ENCODE assay signal across 9 cellular contexts in the genomic region with DNA sequence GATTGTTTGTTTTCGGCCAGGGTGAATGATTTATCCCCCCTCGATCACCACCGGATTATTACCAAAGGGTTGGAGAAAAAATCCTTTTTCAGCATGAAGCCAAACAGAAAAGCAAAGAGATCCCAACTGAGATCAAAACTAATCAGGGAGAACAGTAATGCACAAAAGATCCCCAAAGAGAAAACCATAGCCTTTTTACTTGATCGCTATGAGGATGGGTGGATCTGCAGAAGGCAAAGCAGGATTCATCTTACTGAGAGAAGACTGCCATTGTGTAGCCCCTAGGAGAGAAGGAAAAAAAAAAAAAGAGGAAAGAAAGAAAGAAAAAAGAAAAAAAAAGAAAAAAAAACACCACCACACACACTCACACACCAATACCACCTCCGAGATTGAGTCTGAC. TPM values are rescaled to one million over a fixed set of nuclear protein-coding genes. Genes with fewer than 3 reads are reported as not detected.
A peak's percentile ranks its signal among the peaks of the same experiment; 100 is the strongest.
DNase-seq lines count a peak whose midpoint lies in the region; ATAC-seq and TF ChIP-seq lines count a peak whose summit lies in the region.
"Had no signal": no experiment of that assay in that cellular context is flagged by ENCODE, and none has a peak within 500 bp of the region (broad histone marks: within the 10 kb centered on the region; RNA-seq: fewer than 3 reads in every experiment).

A gene (minus strand): TSS at position 294 of the 400 bp plus-strand sequence.

- TF ChIP-seq CTCF in upper lobe of left lung (IDR thresholded peaks at IDR 0.05) = no peak

- H3K36me3 ChIP-seq in mucosa of rectum (ENCODE audit: control insufficient read depth in 2 of 2, insufficient read depth in 2 of 2, low read length in 2 of 2) (no peaks in the 10 kb centered on the region), upper lobe of left lung (no peaks in the 10 kb centered on the region)

- H3K4me3 Mint-ChIP-seq in activated T-cell treated with anti-CD3 and anti-CD28 coated beads, Interleukin-2, amount 50 U/mL, for 72 hours = peak within 1 kb of the TSS; percentile 83 to 92

- peaks cover 14 to 35% of the 10 kb centered on the region in 2 donors for H3K27me3 ChIP-seq in mucosa of rectum (ENCODE audit: control insufficient read depth in 2 of 2, insufficient read depth in 2 of 2, low read length in 2 of 2)
- peaks cover 0 to 18% (median 6%) of the 10 kb centered on the region in 4 donors for H3K27me3 ChIP-seq in upper lobe of left lung

- DNase-seq in activated T-cell treated with anti-CD3 and anti-CD28 coated beads, Interleukin-2, amount 50 U/mL, for 72 hours = no peak
- no peak for DNase-seq in activated T-cell treated with anti-CD3 and anti-CD28 coated beads for 4 hours
- no peak for DNase-seq in upper lobe of left lung
- no peak for DNase-seq in CD1c-positive myeloid dendritic cell (ENCODE audit: extremely low spot score)

- H3K9me3 ChIP-seq in mucosa of rectum (ENCODE audit: control insufficient read depth in 2 of 2, low read length in 2 of 2) (no peaks in the 10 kb centered on the region), upper lobe of left lung (no peaks in the 10 kb centered on the region)

- peaks cover 29% of the 10 kb centered on the region for H3K4me1 Mint-ChIP-seq in activated T-cell treated with anti-CD3 and anti-CD28 coated beads, Interleukin-2, amount 50 U/mL, for 72 hours (ENCODE audit: low read depth)

- ATAC-seq in activated T-cell treated with anti-CD3 and anti-CD28 coated beads, Interleukin-2, amount 50 U/mL, for 72 hours (replicated peaks in 1 of 2) = no peak
- ATAC-seq in upper lobe of left lung (ENCODE audit: low FRiP score in 2 of 2) (no peak), HG02798 (IDR thresholded peaks at IDR 0.05; ENCODE audit: poor library complexity, unreplicated experiment) (no peak)
- ATAC-seq in activated CD4-positive, CD25-positive, alpha-beta regulatory T cell treated with anti-CD3 and anti-CD28 coated beads, Interleukin-2, amount 50 U/mL, for 24 hours = no peak

- H3K36me3 Mint-ChIP-seq in activated T-cell treated with anti-CD3 and anti-CD28 coated beads, Interleukin-2, amount 50 U/mL, for 72 hours (ENCODE audit: insufficient read depth in 2 of 2) = no peaks in the 10 kb centered on the region

- H3K4me3 ChIP-seq in mucosa of rectum (ENCODE audit: low read length in 2 of 2) (peak within 1 kb of the TSS; percentile 24 to 43), upper lobe of left lung (peak within 1 kb of the TSS; percentile 37 to 65 (median 57))

- H3K9me3 Mint-ChIP-seq in activated T-cell treated with anti-CD3 and anti-CD28 coated beads, Interleukin-2, amount 50 U/mL, for 72 hours = no peaks in the 10 kb centered on the region

- TF ChIP-seq EP300 in upper lobe of left lung (IDR thresholded peaks at IDR 0.05) = no peak

- H3K27me3 Mint-ChIP-seq in activated T-cell treated with anti-CD3 and anti-CD28 coated beads, Interleukin-2, amount 50 U/mL, for 72 hours (ENCODE audit: low read depth) = peaks cover 69% of the 10 kb centered on the region

- TF ChIP-seq POLR2A in upper lobe of left lung (IDR thresholded peaks at IDR 0.05) = no peak

- H3K27ac Mint-ChIP-seq in activated T-cell treated with anti-CD3 and anti-CD28 coated beads, Interleukin-2, amount 50 U/mL, for 72 hours = peak within 1 kb of the TSS; percentile 51

- 11 to 12% methylated on average over 5 of the region's 5 CpGs for WGBS in upper lobe of left lung, 2 donors

- no peak within 1 kb of the TSS for H3K9ac ChIP-seq in mucosa of rectum (ENCODE audit: low read depth in 1 of 2, low read length in 2 of 2)

- H3K4me1 ChIP-seq in mucosa of rectum (ENCODE audit: control insufficient read depth in 2 of 2, insufficient read depth in 2 of 2, low read length in 2 of 2) (no peaks in the 10 kb centered on the region), upper lobe of left lung (peaks cover 6 to 24% (median 18%) of the 10 kb centered on the region in 4 donors)

- H3K27ac ChIP-seq in cingulate gyrus (ENCODE audit: low read depth, low read length) = peak within 1 kb of the TSS; percentile 31
- H3K27ac ChIP-seq in mucosa of rectum (ENCODE audit: low read depth in 2 of 2, low read length in 2 of 2) = no peak within 1 kb of the TSS
- H3K27ac ChIP-seq in upper lobe of left lung = peak within 1 kb of the TSS in 2 of 4 donors; percentile 10 to 12
- H3K27ac ChIP-seq: C4-2B had no signal

RNA-seq across cellular contexts. Expression of the gene that starts here (rescaled TPM):
- total RNA-seq in activated T-cell treated with anti-CD3 and anti-CD28 coated beads, Interleukin-2, amount 50 U/mL, for 72 hours = under 1 TPM in 1 of 2 donors, not detected in 1; 0.23 TPM
- 1 to 10 TPM in 5 of 6 donors, under 1 TPM in 1; 0.80 to 8.4 (median 4.1) TPM for total RNA-seq in upper lobe of left lung
